ENCODE assay signal across 8 cellular contexts in the genomic region with DNA sequence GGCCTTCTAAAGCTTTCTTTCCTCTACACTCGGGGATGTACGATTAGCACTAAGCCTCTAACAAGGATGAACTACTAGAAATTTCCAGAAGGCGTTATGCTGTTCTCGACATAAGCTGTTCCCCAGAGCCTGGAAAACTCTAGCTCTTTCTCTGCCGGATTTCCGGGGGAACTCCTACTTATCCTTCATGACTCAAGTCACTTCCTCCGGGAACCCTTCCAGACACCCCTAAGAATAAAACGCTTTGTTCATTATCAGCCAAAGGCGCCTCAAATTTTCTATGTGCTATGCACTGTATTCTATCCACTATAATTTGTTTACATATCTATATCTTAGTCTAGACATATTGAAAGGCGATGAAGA. TPM values are rescaled to one million over a fixed set of nuclear protein-coding genes. Genes with fewer than 3 reads are reported as not detected.
DNase-seq lines count a peak whose midpoint lies in the region; ATAC-seq and TF ChIP-seq lines count a peak whose summit lies in the region.

No MANE protein-coding gene starts in this region.

- ATAC-seq in lung (ENCODE audit: insufficient read depth, low FRiP score) = no peak

- peak overlapping the region; percentile 57 for H2AFZ ChIP-seq in SU-DHL-6 (ENCODE audit: low read depth, low read length, severe bottlenecking)

- H3K9me2 ChIP-seq in SU-DHL-6 (replicated peaks; ENCODE audit: insufficient read depth, low read length) = no peaks in the 10 kb centered on the region

- WGBS in lung, 2 donors = 3 to 6% methylated on average over 10 of the region's 10 CpGs

- no peak for TF ChIP-seq CTCF in SU-DHL-6 (IDR thresholded peaks at IDR 0.05; ENCODE audit: insufficient read depth, low read length, poor library complexity, severe bottlenecking)
- TF ChIP-seq CTCF in lung (IDR thresholded peaks at IDR 0.05; ENCODE audit: control extremely low read depth, extremely low read depth) = no peak

- H4K20me1 ChIP-seq in SU-DHL-6 (ENCODE audit: low read depth, low read length) = no peaks in the 10 kb centered on the region

- no peak overlapping the region for H3K27ac ChIP-seq in SU-DHL-6 (ENCODE audit: low read depth, low read length)
- peak overlapping the region; percentile 73 for H3K27ac ChIP-seq in effector memory CD4-positive, alpha-beta T cell (ENCODE audit: insufficient read depth, low read length, poor library complexity, severe bottlenecking)
- H3K27ac ChIP-seq in lung (ENCODE audit: low read depth in 1 of 2, low read length in 1 of 2) = peak overlapping the region; percentile 95 to 97

- H3K36me3 ChIP-seq in SU-DHL-6 (ENCODE audit: low read length) (no peaks in the 10 kb centered on the region), lung (ENCODE audit: control insufficient read depth in 2 of 2, insufficient read depth in 2 of 2, low read length in 2 of 2) (no peaks in the 10 kb centered on the region)
- no peaks in the 10 kb centered on the region for H3K36me3 ChIP-seq in effector memory CD4-positive, alpha-beta T cell (ENCODE audit: control insufficient read depth, insufficient read depth, low read length)

- H3K9me3 ChIP-seq in SU-DHL-6 (ENCODE audit: insufficient read depth, low read length) (no peaks in the 10 kb centered on the region), lung (ENCODE audit: control insufficient read depth in 2 of 2, insufficient read depth in 1 of 2, low read length in 1 of 2) (no peaks in the 10 kb centered on the region)
- H3K9me3 ChIP-seq in effector memory CD4-positive, alpha-beta T cell (ENCODE audit: control insufficient read depth, low read length) = no peaks in the 10 kb centered on the region

- DNase-seq in stimulated activated CD8-positive, alpha-beta memory T cell treated with anti-CD3 and anti-CD28 coated beads, Interleukin-12 subunit alpha, Interleukin-12 subunit beta, amount 100 ng/mL, for 1 hour (ENCODE audit: low read depth) = peak; percentile 22
- no peak for DNase-seq in stimulated activated CD8-positive, alpha-beta memory T cell treated with anti-CD3 and anti-CD28 coated beads, Interleukin-4, amount 100 ng/mL, for 48 hours
- DNase-seq in effector memory CD4-positive, alpha-beta T cell = peak in 1 of 3 donors; percentile 37
- peak; percentile 48 for DNase-seq in lung (ENCODE audit: low spot score)
- peak; percentile 91 for DNase-seq in superior temporal gyrus (ENCODE audit: extremely low spot score)
- no peak for DNase-seq in NCI-H187 treated with DMSO at 0.1 percent for 48 hours (lab: John Stamatoyannopoulos, UW)
- DNase-seq in SKM-1 treated with dmso at 0.1 percent for 144 hours (lab: John Stamatoyannopoulos, UW; ENCODE audit: unreplicated experiment) = no peak

- peaks cover 7% of the 10 kb centered on the region for H3K4me1 ChIP-seq in effector memory CD4-positive, alpha-beta T cell (ENCODE audit: control insufficient read depth, insufficient read depth, low read length, poor library complexity, severe bottlenecking)
- H3K4me1 ChIP-seq in lung (ENCODE audit: control insufficient read depth in 2 of 2, insufficient read depth in 2 of 2, low read length in 2 of 2) = peaks cover 9 to 12% of the 10 kb centered on the region in 2 donors

- H3K4me3 ChIP-seq in SU-DHL-6 (ENCODE audit: insufficient read depth, low read length, poor library complexity, severe bottlenecking) (peak overlapping the region; percentile 85), lung (no peak overlapping the region)
- peak overlapping the region; percentile 96 for H3K4me3 ChIP-seq in effector memory CD4-positive, alpha-beta T cell (ENCODE audit: insufficient read depth, low read depth, low read length, poor library complexity, severe bottlenecking)

- no peaks in the 10 kb centered on the region for H3K27me3 ChIP-seq in SU-DHL-6 (ENCODE audit: low read length)
- H3K27me3 ChIP-seq in effector memory CD4-positive, alpha-beta T cell (replicated peaks; ENCODE audit: control insufficient read depth, insufficient read depth, low read length, poor library complexity, severe bottlenecking) = no peaks in the 10 kb centered on the region
- H3K27me3 ChIP-seq in lung (ENCODE audit: control insufficient read depth, insufficient read depth) = no peaks in the 10 kb centered on the region

- 0 out of 2 replicates have a peak, but pooled peaks cover 9% of the 10 kb centered on the region for H3F3A ChIP-seq in SU-DHL-6 (ENCODE audit: insufficient read depth)

- H3K4me2 ChIP-seq in SU-DHL-6 (ENCODE audit: low read depth, low read length, poor library complexity, severe bottlenecking) = peak overlapping the region; percentile 90

- H3K79me2 ChIP-seq in SU-DHL-6 (ENCODE audit: insufficient read depth, low read length) = peaks cover 38% of the 10 kb centered on the region

- H3K9ac ChIP-seq in SU-DHL-6 (ENCODE audit: low read length) = peak overlapping the region; percentile 74

RNA-seq across cellular contexts. Expression of gene SNAP23, which starts 0.5 kb away (rescaled TPM):
- total RNA-seq in lung = 10 to 100 TPM; 59.3 to 96.0 TPM
- polyA plus RNA-seq in lung = 10 to 100 TPM; 58.2 to 66.5 TPM

RNA-seq across cellular contexts. Expression of gene ZNF106, which starts 4.0 kb away (rescaled TPM):
- 10 to 100 TPM; 63.6 to 67.5 TPM for total RNA-seq in lung
- 10 to 100 TPM; 10.9 to 18.8 TPM for polyA plus RNA-seq in lung

RNA-seq across cellular contexts. Expression of gene LRRC57, which starts 53.6 kb away (rescaled TPM):
- 10 to 100 TPM; 27.3 to 31.9 TPM for total RNA-seq in lung
- 10 to 100 TPM in 1 of 2 donors, 1 to 10 TPM in 1; 6.9 to 10.9 TPM for polyA plus RNA-seq in lung

RNA-seq across cellular contexts. Expression of gene HAUS2, which starts 53.7 kb away (rescaled TPM):
- total RNA-seq in lung = 10 to 100 TPM; 19.4 to 32.3 TPM
- 10 to 100 TPM; 12.9 to 13.5 TPM for polyA plus RNA-seq in lung

Comparison
In these comparisons a context has a peak if more than half of its experiments do, and no peak if none do; other contexts are left out.
1. DNase-seq: peak in stimulated activated CD8-positive, alpha-beta memory T cell treated with anti-CD3 and anti-CD28 coated beads, Interleukin-12 subunit alpha, Interleukin-12 subunit beta, amount 100 ng/mL, for 1 hour (single experiment), lung (single experiment) and superior temporal gyrus (single experiment); none in stimulated activated CD8-positive, alpha-beta memory T cell treated with anti-CD3 and anti-CD28 coated beads, Interleukin-4, amount 100 ng/mL, for 48 hours (single experiment), NCI-H187 treated with DMSO at 0.1 percent for 48 hours (single experiment) and SKM-1 treated with dmso at 0.1 percent for 144 hours (single experiment).